ENCODE assay signal across 8 cellular contexts in genomic region chr15:90826206-90826885, GRCh38. TPM values are rescaled to one million over a fixed set of nuclear protein-coding genes. Genes with fewer than 3 reads are reported as not detected.
DNase-seq lines count a peak whose midpoint lies in the region; ATAC-seq, FAIRE-seq and TF ChIP-seq lines count a peak whose summit lies in the region.
"Not testable (repeated sequence)": the region's sequence is repeated elsewhere in the genome, so short reads cannot be mapped to it uniquely, and the experiment has no call there.

No MANE protein-coding gene starts in this region.

- H3K36me3 ChIP-seq in Caco-2 (ENCODE audit: control insufficient read depth, insufficient read depth, low read length); K562 (ENCODE audit: control insufficient read depth, insufficient read depth, low read length): not testable (repeated sequence)

- not testable (repeated sequence) for TF ChIP-seq RAD21 in K562 (CRISPR knock-in tag; conservative IDR thresholded peaks at IDR 0.05 in 1 of 2, IDR thresholded peaks at IDR 0.05 in 1 of 2)

- in situ Hi-C loops in K562 (cut with MboI) = not testable (repeated sequence)

- not testable (repeated sequence) for TF ChIP-seq EP300 in K562 (IDR thresholded peaks at IDR 0.05; ENCODE audit: low read length)

- not testable (repeated sequence) for DNase-seq in Caco-2; activated CD4-positive, alpha-beta T cell treated with anti-CD3 and anti-CD28 coated beads, Interleukin-2, amount 10 ng/mL, durations not matched to agents 24 days and 14 days; activated CD8-positive, alpha-beta memory T cell treated with anti-CD3 and anti-CD28 coated beads, Interleukin-2, amount 10 ng/mL, durations not matched to agents 7 days and 5 days; K562 (ENCODE audit: extremely low read depth in 1 of 4, low spot score in 3 of 4)
- DNase-seq in natural killer cell treated with Interleukin-12 subunit alpha and Interleukin-12 subunit beta and Interleukin-15 and Interleukin-18, amount 100 ng/mL, for 72 hours (ENCODE audit: low spot score) = peak; percentile 75
- peak in 1 of 2 donors; percentile 64 for DNase-seq in stimulated activated naive CD8-positive, alpha-beta T cell treated with anti-CD3 and anti-CD28 coated beads, Interleukin-15, amount 100 ng/mL, for 72 hours

- WGBS in K562 (ENCODE audit: insufficient coverage, low coverage, missing lambda C conversion rate) = 90% methylated on average over 22 of the region's 26 CpGs

- not testable (repeated sequence) for H4K20me1 ChIP-seq in K562 (replicated peaks; ENCODE audit: control insufficient read depth, insufficient read depth, low read length)

- not testable (repeated sequence) for H3K27me3 ChIP-seq in Caco-2 (replicated peaks; ENCODE audit: control insufficient read depth, insufficient read depth, low read length); K562 (ENCODE audit: control insufficient read depth in 2 of 2, insufficient read depth in 2 of 2, low read length in 2 of 2)

- H3K4me1 ChIP-seq in Caco-2 (peaks cover 18% of the 10 kb centered on the region), K562 (replicated peaks in 1 of 2; ENCODE audit: control insufficient read depth in 2 of 2, insufficient read depth in 2 of 2, low read length in 2 of 2) (peaks cover 6 to 35% of the 10 kb centered on the region in 2 experiments; a peak in 4 of 5 replicates)

- not testable (repeated sequence) for H3K9ac ChIP-seq in K562 (ENCODE audit: insufficient read depth in 1 of 2, low read depth in 2 of 2, low read length in 2 of 2)

- H3K4me3 Mint-ChIP-seq in Caco-2 (ENCODE audit: unreplicated experiment); activated CD8-positive, alpha-beta memory T cell treated with anti-CD3 and anti-CD28 coated beads, Interleukin-2, amount 10 ng/mL, durations not matched to agents 7 days and 5 days: not testable (repeated sequence)
- H3K4me3 Mint-ChIP-seq in T-helper 1 cell treated with Interleukin-12 subunit alpha and Interleukin-12 subunit beta and Interleukin-4 antibody, amounts not matched to agents 30 μg/mL and 1 μg/mL, for 36 hours = peak overlapping the region; percentile 79
- H3K4me3 Mint-ChIP-seq in activated CD4-positive, alpha-beta T cell treated with anti-CD3 and anti-CD28 coated beads, Interleukin-2, amount 10 ng/mL, durations not matched to agents 24 days and 14 days = peak overlapping the region; percentile 21
- H3K4me3 Mint-ChIP-seq in activated T-helper 17 cell treated with anti-CD3 and anti-CD28 coated beads, Interleukin-2, amount 50 U/mL, for 72 hours = peak overlapping the region; percentile 48
- H3K4me3 Mint-ChIP-seq in natural killer cell treated with Interleukin-12 subunit alpha and Interleukin-12 subunit beta and Interleukin-15 and Interleukin-18, amount 100 ng/mL, for 72 hours = peak overlapping the region; percentile 84
- peak overlapping the region; percentile 26 to 79 for H3K4me3 Mint-ChIP-seq in stimulated activated naive CD8-positive, alpha-beta T cell treated with anti-CD3 and anti-CD28 coated beads, Interleukin-15, amount 100 ng/mL, for 72 hours

- POLR2A ChIA-PET in Caco-2 (lab: Charles Lee) = interaction anchor here (1.5 kb wide), 1 partner anchor 109 kb away, joined by 4 read pairs; the partner anchor contains the start of gene BLM
- POLR2A ChIA-PET in K562 (lab: Yijun Ruan, JAX) = interaction anchor here (0.6 to 1.4 kb wide), 3 partner anchors 8 to 15 kb away, joined by 3 read pairs; no protein-coding TSS in a partner anchor

- not testable (repeated sequence) for BruUV-seq in Caco-2 (replicated peaks; lab: Mats Ljungman, UMichigan); K562 (replicated peaks; lab: Mats Ljungman, UMichigan)

- not testable (repeated sequence) for TF ChIP-seq CTCF in Caco-2 (IDR thresholded peaks at IDR 0.05; ENCODE audit: insufficient read depth in 1 of 2, low read depth in 1 of 2, low read length in 1 of 2, severe bottlenecking in 1 of 2, unreplicated experiment in 1 of 2); K562 (IDR thresholded peaks at IDR 0.05 in 2 of 3, conservative IDR thresholded peaks at IDR 0.05 in 1 of 3; ENCODE audit: insufficient read depth in 2 of 3, low read depth in 1 of 3, low read length in 3 of 3)

- not testable (repeated sequence) for H3K79me2 ChIP-seq in K562 (ENCODE audit: control insufficient read depth, insufficient read depth, low read length)

- FAIRE-seq in K562 (lab: Jason Lieb, UNC) = not testable (repeated sequence)

- not testable (repeated sequence) for H3K9me3 Mint-ChIP-seq in Caco-2 (ENCODE audit: unreplicated experiment); T-helper 1 cell treated with Interleukin-12 subunit alpha and Interleukin-12 subunit beta and Interleukin-4 antibody, amounts not matched to agents 30 μg/mL and 1 μg/mL, for 36 hours; activated CD4-positive, alpha-beta T cell treated with anti-CD3 and anti-CD28 coated beads, Interleukin-2, amount 10 ng/mL, durations not matched to agents 24 days and 14 days; activated CD8-positive, alpha-beta memory T cell treated with anti-CD3 and anti-CD28 coated beads, Interleukin-2, amount 10 ng/mL, durations not matched to agents 7 days and 5 days (ENCODE audit: low read depth); activated T-helper 17 cell treated with anti-CD3 and anti-CD28 coated beads, Interleukin-2, amount 50 U/mL, for 72 hours; natural killer cell treated with Interleukin-12 subunit alpha and Interleukin-12 subunit beta and Interleukin-15 and Interleukin-18, amount 100 ng/mL, for 72 hours; stimulated activated naive CD8-positive, alpha-beta T cell treated with anti-CD3 and anti-CD28 coated beads, Interleukin-15, amount 100 ng/mL, for 72 hours

- peak overlapping the region; percentile 13 for H3K27ac Mint-ChIP-seq in Caco-2 (ENCODE audit: unreplicated experiment)
- peak overlapping the region; percentile 82 for H3K27ac Mint-ChIP-seq in T-helper 1 cell treated with Interleukin-12 subunit alpha and Interleukin-12 subunit beta and Interleukin-4 antibody, amounts not matched to agents 30 μg/mL and 1 μg/mL, for 36 hours
- H3K27ac Mint-ChIP-seq in activated CD4-positive, alpha-beta T cell treated with anti-CD3 and anti-CD28 coated beads, Interleukin-2, amount 10 ng/mL, durations not matched to agents 24 days and 14 days = peak overlapping the region; percentile 81
- H3K27ac Mint-ChIP-seq in activated CD8-positive, alpha-beta memory T cell treated with anti-CD3 and anti-CD28 coated beads, Interleukin-2, amount 10 ng/mL, durations not matched to agents 7 days and 5 days = peak overlapping the region; percentile 56
- peak overlapping the region; percentile 62 for H3K27ac Mint-ChIP-seq in activated T-helper 17 cell treated with anti-CD3 and anti-CD28 coated beads, Interleukin-2, amount 50 U/mL, for 72 hours
- H3K27ac Mint-ChIP-seq in natural killer cell treated with Interleukin-12 subunit alpha and Interleukin-12 subunit beta and Interleukin-15 and Interleukin-18, amount 100 ng/mL, for 72 hours = peak overlapping the region; percentile 97 to 99
- H3K27ac Mint-ChIP-seq in stimulated activated naive CD8-positive, alpha-beta T cell treated with anti-CD3 and anti-CD28 coated beads, Interleukin-15, amount 100 ng/mL, for 72 hours = peak overlapping the region in 1 of 2 donors; percentile 85

- H3K4me2 ChIP-seq in K562 (ENCODE audit: insufficient read depth, low read length) = not testable (repeated sequence)

- not testable (repeated sequence) for H3K9me1 ChIP-seq in K562 (ENCODE audit: control insufficient read depth, insufficient read depth, low read length)

- not testable (repeated sequence) for H3K4me3 ChIP-seq in Caco-2 (ENCODE audit: low read depth, low read length); K562

- H2AFZ ChIP-seq in K562 (ENCODE audit: low read depth, low read length) = not testable (repeated sequence)

- not testable (repeated sequence) for ATAC-seq in activated CD8-positive, alpha-beta memory T cell treated with anti-CD3 and anti-CD28 coated beads, Interleukin-2, amount 10 ng/mL, durations not matched to agents 7 days and 5 days; activated T-helper 17 cell treated with anti-CD3 and anti-CD28 coated beads, Interleukin-2, amount 50 U/mL, for 72 hours (replicated peaks); K562; stimulated activated naive CD8-positive, alpha-beta T cell treated with anti-CD3 and anti-CD28 coated beads, Interleukin-15, amount 100 ng/mL, for 72 hours
- peak; percentile 19 to 29 for ATAC-seq in natural killer cell treated with Interleukin-12 subunit alpha and Interleukin-12 subunit beta and Interleukin-15 and Interleukin-18, amount 100 ng/mL, for 72 hours

- intact Hi-C loops in Caco-2 (cut with micrococcal nuclease; ENCODE audit: unreplicated experiment); activated CD4-positive, alpha-beta T cell treated with anti-CD3 and anti-CD28 coated beads, Interleukin-2, amount 10 ng/mL, durations not matched to agents 24 days and 14 days (cut with micrococcal nuclease); K562 (cut with micrococcal nuclease): not testable (repeated sequence)

- TF ChIP-seq POLR2A in K562 (conservative IDR thresholded peaks at IDR 0.05) = not testable (repeated sequence)

- not testable (repeated sequence) for H3K4me1 Mint-ChIP-seq in Caco-2 (ENCODE audit: low read depth, unreplicated experiment)
- H3K4me1 Mint-ChIP-seq in T-helper 1 cell treated with Interleukin-12 subunit alpha and Interleukin-12 subunit beta and Interleukin-4 antibody, amounts not matched to agents 30 μg/mL and 1 μg/mL, for 36 hours (ENCODE audit: low read depth) = peaks cover 63% of the 10 kb centered on the region
- H3K4me1 Mint-ChIP-seq in activated CD4-positive, alpha-beta T cell treated with anti-CD3 and anti-CD28 coated beads, Interleukin-2, amount 10 ng/mL, durations not matched to agents 24 days and 14 days = peaks cover 52% of the 10 kb centered on the region
- H3K4me1 Mint-ChIP-seq in activated CD8-positive, alpha-beta memory T cell treated with anti-CD3 and anti-CD28 coated beads, Interleukin-2, amount 10 ng/mL, durations not matched to agents 7 days and 5 days = peaks cover 74% of the 10 kb centered on the region
- H3K4me1 Mint-ChIP-seq in activated T-helper 17 cell treated with anti-CD3 and anti-CD28 coated beads, Interleukin-2, amount 50 U/mL, for 72 hours = peaks cover 28% of the 10 kb centered on the region
- H3K4me1 Mint-ChIP-seq in natural killer cell treated with Interleukin-12 subunit alpha and Interleukin-12 subunit beta and Interleukin-15 and Interleukin-18, amount 100 ng/mL, for 72 hours (ENCODE audit: low read depth in 2 of 2) = peaks cover 55 to 61% of the 10 kb centered on the region in 2 donors
- peaks cover 56% of the 10 kb centered on the region for H3K4me1 Mint-ChIP-seq in stimulated activated naive CD8-positive, alpha-beta T cell treated with anti-CD3 and anti-CD28 coated beads, Interleukin-15, amount 100 ng/mL, for 72 hours

- H3K27me3 Mint-ChIP-seq in Caco-2 (ENCODE audit: insufficient read depth, unreplicated experiment); T-helper 1 cell treated with Interleukin-12 subunit alpha and Interleukin-12 subunit beta and Interleukin-4 antibody, amounts not matched to agents 30 μg/mL and 1 μg/mL, for 36 hours (ENCODE audit: low read depth); activated CD4-positive, alpha-beta T cell treated with anti-CD3 and anti-CD28 coated beads, Interleukin-2, amount 10 ng/mL, durations not matched to agents 24 days and 14 days; activated CD8-positive, alpha-beta memory T cell treated with anti-CD3 and anti-CD28 coated beads, Interleukin-2, amount 10 ng/mL, durations not matched to agents 7 days and 5 days; activated T-helper 17 cell treated with anti-CD3 and anti-CD28 coated beads, Interleukin-2, amount 50 U/mL, for 72 hours; natural killer cell treated with Interleukin-12 subunit alpha and Interleukin-12 subunit beta and Interleukin-15 and Interleukin-18, amount 100 ng/mL, for 72 hours; stimulated activated naive CD8-positive, alpha-beta T cell treated with anti-CD3 and anti-CD28 coated beads, Interleukin-15, amount 100 ng/mL, for 72 hours: not testable (repeated sequence)

- H3K27ac ChIP-seq in K562 (ENCODE audit: extremely low read depth, low read depth, low read length) = not testable (repeated sequence)

- H3K36me3 Mint-ChIP-seq in Caco-2 (ENCODE audit: insufficient read depth, unreplicated experiment); natural killer cell treated with Interleukin-12 subunit alpha and Interleukin-12 subunit beta and Interleukin-15 and Interleukin-18, amount 100 ng/mL, for 72 hours: not testable (repeated sequence)
- peaks cover 41% of the 10 kb centered on the region for H3K36me3 Mint-ChIP-seq in T-helper 1 cell treated with Interleukin-12 subunit alpha and Interleukin-12 subunit beta and Interleukin-4 antibody, amounts not matched to agents 30 μg/mL and 1 μg/mL, for 36 hours (ENCODE audit: low read depth)
- H3K36me3 Mint-ChIP-seq in activated CD4-positive, alpha-beta T cell treated with anti-CD3 and anti-CD28 coated beads, Interleukin-2, amount 10 ng/mL, durations not matched to agents 24 days and 14 days (ENCODE audit: low read depth) = peaks cover 27% of the 10 kb centered on the region
- peaks cover 28% of the 10 kb centered on the region for H3K36me3 Mint-ChIP-seq in activated CD8-positive, alpha-beta memory T cell treated with anti-CD3 and anti-CD28 coated beads, Interleukin-2, amount 10 ng/mL, durations not matched to agents 7 days and 5 days
- H3K36me3 Mint-ChIP-seq in activated T-helper 17 cell treated with anti-CD3 and anti-CD28 coated beads, Interleukin-2, amount 50 U/mL, for 72 hours (ENCODE audit: low read depth) = peaks cover 15% of the 10 kb centered on the region

- H3K9me3 ChIP-seq in Caco-2; K562 (replicated peaks; ENCODE audit: control insufficient read depth, insufficient read depth, low read depth, low read length): not testable (repeated sequence)

- CTCF ChIA-PET in Caco-2 (lab: Charles Lee) = interaction anchor here (1.2 kb wide), 1 partner anchor 10 kb away, joined by 3 read pairs; no protein-coding TSS in a partner anchor
- CTCF ChIA-PET in activated CD8-positive, alpha-beta memory T cell treated with anti-CD3 and anti-CD28 coated beads, Interleukin-2, amount 10 ng/mL, durations not matched to agents 7 days and 5 days (lab: Charles Lee) = interaction anchor here (1.0 to 3.6 kb wide), 5 partner anchors 8 to 108 kb away, joined by 3 to 16 read pairs (median 5); partner anchors contain the start of gene HDDC3
- CTCF ChIA-PET in K562 (lab: Yijun Ruan, JAX; ENCODE audit: low intra/inter-chr PET ratio) = not testable (repeated sequence)

RNA-seq across cellular contexts. Expression of gene FURIN, which starts 42.0 kb away (rescaled TPM):
- total RNA-seq in Caco-2 (2022) (41.5 and 43.0 TPM in 2 replicates), K562 (2014; rRNA removed) (49.9 and 69.9 TPM in 2 replicates), K562 (2014; rRNA removed; fragmentation: Illumina TruSeq; extraction: Trizol) (10.0 and 11.7 TPM in 2 replicates), K562 (2015; rRNA removed; fragmentation: Illumina TruSeq; extraction: Trizol) (34.8 and 36.0 TPM in 2 replicates), K562 (2021) (93.5 and 99.9 TPM in 2 replicates)
- 432 TPM in 2 replicates for total RNA-seq in activated CD4-positive, alpha-beta T cell treated with anti-CD3 and anti-CD28 coated beads, Interleukin-2, amount 10 ng/mL, durations not matched to agents 24 days and 14 days
- 100 to 1,000 TPM; 487 to 625 TPM for total RNA-seq in activated CD8-positive, alpha-beta memory T cell treated with anti-CD3 and anti-CD28 coated beads, Interleukin-2, amount 10 ng/mL, durations not matched to agents 7 days and 5 days
- 100 to 1,000 TPM; 605 to 771 TPM for total RNA-seq in activated T-helper 17 cell treated with anti-CD3 and anti-CD28 coated beads, Interleukin-2, amount 50 U/mL, for 72 hours
- total RNA-seq in K562 (2011; cell fraction: chromatin; rRNA removed; ENCODE audit: low replicate concordance) = 29.3 and 88.9 TPM in 2 replicates
- 101 and 110 TPM in 2 replicates for total RNA-seq in K562 (2011; cell fraction: nucleolus; rRNA removed)
- 63.1 TPM in 2 replicates for total RNA-seq in K562 (2011; cell fraction: nucleoplasm; rRNA removed)
- polyA plus RNA-seq in K562 (2011; rRNA removed) (22.4 and 30.8 TPM in 2 replicates), K562 (2014; fragmentation: Illumina TruSeq; extraction: Trizol) (36.4 and 61.7 TPM in 2 replicates), K562 (2014; fragmentation: Nextera tagmentation; extraction: Ambion mirVana) (1 to 10 TPM in 1 of 2 experiments, under 1 TPM in 1; 0.92 to 1.1 TPM), K562 (2014; rRNA removed) (49.1 and 50.3 TPM in 2 replicates)
- 31.2 and 60.1 TPM in 2 replicates for polyA plus RNA-seq in K562 (2011; cell fraction: cytosol; rRNA removed)
- polyA plus RNA-seq in K562 (2011; cell fraction: nucleus; rRNA removed) = 42.7 and 71.3 TPM in 2 replicates
- 74.8 and 95.4 TPM in 2 replicates for polyA plus RNA-seq in K562 (2012)
- polyA minus RNA-seq in K562 (2011; rRNA and poly(A)+ RNA removed) = 12.3 and 17.9 TPM in 2 replicates
- polyA minus RNA-seq in K562 (2011; cell fraction: cytosol; rRNA and poly(A)+ RNA removed) = 47.5 and 65.9 TPM in 2 replicates
- polyA minus RNA-seq in K562 (2011; cell fraction: nucleus; rRNA and poly(A)+ RNA removed) = 24.6 and 32.0 TPM in 2 replicates
- total RNA-seq in natural killer cell treated with Interleukin-12 subunit alpha and Interleukin-12 subunit beta and Interleukin-15 and Interleukin-18, amount 100 ng/mL, for 72 hours = 100 to 1,000 TPM; 528 to 679 TPM

RNA-seq across cellular contexts. Expression of gene FES, which starts 58.0 kb away (rescaled TPM):
- total RNA-seq in Caco-2 (2022) (1.7 and 1.8 TPM in 2 replicates), K562 (2014; rRNA removed) (0.86 and 1.6 TPM in 2 replicates), K562 (2014; rRNA removed; fragmentation: Illumina TruSeq; extraction: Trizol) (0.73 and 1.1 TPM in 2 replicates), K562 (2015; rRNA removed; fragmentation: Illumina TruSeq; extraction: Trizol) (0.72 and 1.1 TPM in 2 replicates), K562 (2021) (1.3 and 2.6 TPM in 2 replicates)
- 32.5 and 33.7 TPM in 2 replicates for total RNA-seq in activated CD4-positive, alpha-beta T cell treated with anti-CD3 and anti-CD28 coated beads, Interleukin-2, amount 10 ng/mL, durations not matched to agents 24 days and 14 days
- 10 to 100 TPM; 55.7 to 61.2 TPM for total RNA-seq in activated CD8-positive, alpha-beta memory T cell treated with anti-CD3 and anti-CD28 coated beads, Interleukin-2, amount 10 ng/mL, durations not matched to agents 7 days and 5 days
- total RNA-seq in activated T-helper 17 cell treated with anti-CD3 and anti-CD28 coated beads, Interleukin-2, amount 50 U/mL, for 72 hours = 100 to 1,000 TPM in 1 of 2 donors, 10 to 100 TPM in 1; 98.5 to 122 TPM
- 3.7 and 18.5 TPM in 2 replicates for total RNA-seq in K562 (2011; cell fraction: chromatin; rRNA removed; ENCODE audit: low replicate concordance)
- total RNA-seq in K562 (2011; cell fraction: nucleolus; rRNA removed) = 5.1 and 10.8 TPM in 2 replicates
- 3.3 and 6.0 TPM in 2 replicates for total RNA-seq in K562 (2011; cell fraction: nucleoplasm; rRNA removed)
- polyA plus RNA-seq in K562 (2011; rRNA removed) (0.38 and 1.0 TPM in 2 replicates), K562 (2014; fragmentation: Illumina TruSeq; extraction: Trizol) (0.55 and 0.66 TPM in 2 replicates), K562 (2014; fragmentation: Nextera tagmentation; extraction: Ambion mirVana) (under 1 TPM; 0.82 to 0.91 TPM), K562 (2014; rRNA removed) (0.78 and 2.5 TPM in 2 replicates)
- polyA plus RNA-seq in K562 (2011; cell fraction: cytosol; rRNA removed) = 0.83 and 1.2 TPM in 2 replicates
- 4.8 and 6.6 TPM in 2 replicates for polyA plus RNA-seq in K562 (2011; cell fraction: nucleus; rRNA removed)
- polyA plus RNA-seq in K562 (2012) = 1.1 and 2.8 TPM in 2 replicates
- polyA minus RNA-seq in K562 (2011; rRNA and poly(A)+ RNA removed) = 0.14 and 0.45 TPM in 2 replicates
- 0.86 and 2.5 TPM in 2 replicates for polyA minus RNA-seq in K562 (2011; cell fraction: cytosol; rRNA and poly(A)+ RNA removed)
- 4.0 and 4.3 TPM in 2 replicates for polyA minus RNA-seq in K562 (2011; cell fraction: nucleus; rRNA and poly(A)+ RNA removed)
- total RNA-seq in natural killer cell treated with Interleukin-12 subunit alpha and Interleukin-12 subunit beta and Interleukin-15 and Interleukin-18, amount 100 ng/mL, for 72 hours = 100 to 1,000 TPM; 139 to 140 TPM
